8 cellular contexts compared by ENCODE assay signal in the genomic region with DNA sequence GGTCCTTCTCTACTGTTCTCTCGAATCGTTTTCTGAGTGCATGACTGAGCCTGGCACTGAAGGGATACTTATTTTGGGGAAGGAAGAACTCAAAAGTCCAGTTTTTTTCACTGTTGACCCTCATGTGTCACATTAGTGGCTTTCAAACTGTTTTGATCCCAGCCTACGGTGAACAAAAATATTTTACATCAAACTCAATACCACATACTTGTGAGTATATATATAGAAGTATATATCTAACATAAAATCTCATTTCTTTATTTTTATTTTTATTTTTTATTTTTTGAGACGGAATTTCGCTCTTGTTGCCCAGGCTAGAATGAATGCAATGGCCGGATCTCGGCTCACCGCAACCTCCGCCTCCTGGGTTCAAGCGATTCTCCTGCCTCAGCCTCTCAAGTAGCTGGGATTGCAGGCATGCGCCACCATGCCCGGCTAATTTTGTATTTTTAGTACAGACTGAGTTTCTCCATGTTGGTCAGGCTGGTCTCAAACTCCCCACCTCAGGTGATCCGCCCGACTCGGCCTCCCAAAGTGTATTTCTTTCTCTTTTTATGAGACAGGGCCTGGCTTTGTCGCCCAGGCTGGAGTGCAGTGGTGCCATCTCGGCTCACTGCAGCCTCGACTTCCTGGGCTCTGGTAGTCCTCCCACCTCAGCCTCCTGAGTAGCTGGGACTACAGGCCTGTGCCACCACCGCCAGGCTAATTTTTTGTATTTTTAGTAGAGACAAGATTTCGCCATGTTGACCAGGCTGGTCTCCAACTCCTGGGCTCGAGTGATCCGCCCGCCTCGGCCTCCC. TPM values are rescaled to one million over a fixed set of nuclear protein-coding genes. Genes with fewer than 3 reads are reported as not detected.
DNase-seq lines count a peak whose midpoint lies in the region; TF ChIP-seq lines count a peak whose summit lies in the region.
"Not testable (repeated sequence)": the region's sequence is repeated elsewhere in the genome, so short reads cannot be mapped to it uniquely, and the experiment has no call there.

No MANE protein-coding gene starts in this region.

- H3K9me3 ChIP-seq in endodermal cell (ENCODE audit: control insufficient read depth, low read length): peaks cover 26% of the 10 kb centered on the region
- not testable (repeated sequence) for H3K9me3 ChIP-seq in iPS-20b (ENCODE audit: insufficient read depth, low read depth, low read length)

- not testable (repeated sequence) for H3K27me3 Mint-ChIP-seq in T-helper 1 cell treated with Interleukin-12 subunit alpha and Interleukin-12 subunit beta and Interleukin-4 antibody, amounts not matched to agents 30 μg/mL and 1 μg/mL, for 36 hours (ENCODE audit: low read depth); endodermal cell (ENCODE audit: insufficient read depth); nephron progenitor cell (ENCODE audit: low read depth, poor library complexity); stimulated activated naive CD8-positive, alpha-beta T cell treated with anti-CD3 and anti-CD28 coated beads, Interleukin-15, Interleukin-2, amounts not matched to agents 100 ng/mL and 50 ng/mL, for 24 hours

- not testable (repeated sequence) for DNase-seq in AG10803 (ENCODE audit: low read depth); HL-60 (ENCODE audit: low read depth in 1 of 2, low spot score in 1 of 2); endodermal cell; nephron progenitor cell

- H3K9ac ChIP-seq in endodermal cell (ENCODE audit: extremely low read depth, low read length, poor library complexity, severe bottlenecking): peak overlapping the region; percentile 86
- H3K9ac ChIP-seq in iPS-20b (ENCODE audit: low read depth, low read length): peak overlapping the region; percentile 95

- not testable (repeated sequence) for TF ChIP-seq CTCF in AG10803 (conservative IDR thresholded peaks at IDR 0.05; ENCODE audit: low read length); HL-60 (IDR thresholded peaks at IDR 0.05; ENCODE audit: insufficient read depth, low read length); endodermal cell (conservative IDR thresholded peaks at IDR 0.05); nephron progenitor cell (IDR thresholded peaks at IDR 0.05)

- H3K4me3 ChIP-seq in AG10803 (ENCODE audit: low read length) (peak overlapping the region; percentile 88), HL-60 (replicated peaks; ENCODE audit: insufficient read depth, low read length) (peak overlapping the region; percentile 37), endodermal cell (ENCODE audit: low read length) (peak overlapping the region; percentile 85), iPS-20b (ENCODE audit: low read length) (peak overlapping the region; percentile 88)

- peak overlapping the region; percentile 98 for H3K4me3 Mint-ChIP-seq in T-helper 1 cell treated with Interleukin-12 subunit alpha and Interleukin-12 subunit beta and Interleukin-4 antibody, amounts not matched to agents 30 μg/mL and 1 μg/mL, for 36 hours
- peak overlapping the region; percentile 94 for H3K4me3 Mint-ChIP-seq in endodermal cell
- peak overlapping the region; percentile 95 for H3K4me3 Mint-ChIP-seq in nephron progenitor cell
- peak overlapping the region; percentile 100 for H3K4me3 Mint-ChIP-seq in stimulated activated naive CD8-positive, alpha-beta T cell treated with anti-CD3 and anti-CD28 coated beads, Interleukin-15, Interleukin-2, amounts not matched to agents 100 ng/mL and 50 ng/mL, for 24 hours

- not testable (repeated sequence) for H3K27me3 ChIP-seq in HL-60 (ENCODE audit: insufficient read depth, poor library complexity, severe bottlenecking); endodermal cell (ENCODE audit: control insufficient read depth, insufficient read depth, low read length, poor library complexity, severe bottlenecking); iPS-20b (ENCODE audit: insufficient read depth, low read length)

- H3K27ac Mint-ChIP-seq in T-helper 1 cell treated with Interleukin-12 subunit alpha and Interleukin-12 subunit beta and Interleukin-4 antibody, amounts not matched to agents 30 μg/mL and 1 μg/mL, for 36 hours: peak overlapping the region; percentile 98
- peak overlapping the region; percentile 98 for H3K27ac Mint-ChIP-seq in endodermal cell
- peak overlapping the region; percentile 98 for H3K27ac Mint-ChIP-seq in nephron progenitor cell
- peak overlapping the region; percentile 100 for H3K27ac Mint-ChIP-seq in stimulated activated naive CD8-positive, alpha-beta T cell treated with anti-CD3 and anti-CD28 coated beads, Interleukin-15, Interleukin-2, amounts not matched to agents 100 ng/mL and 50 ng/mL, for 24 hours

- H3K4me1 Mint-ChIP-seq in T-helper 1 cell treated with Interleukin-12 subunit alpha and Interleukin-12 subunit beta and Interleukin-4 antibody, amounts not matched to agents 30 μg/mL and 1 μg/mL, for 36 hours (ENCODE audit: low read depth): not testable (repeated sequence)
- peaks cover 12% of the 10 kb centered on the region for H3K4me1 Mint-ChIP-seq in endodermal cell
- H3K4me1 Mint-ChIP-seq in nephron progenitor cell: peaks cover 27% of the 10 kb centered on the region
- peaks cover 31% of the 10 kb centered on the region for H3K4me1 Mint-ChIP-seq in stimulated activated naive CD8-positive, alpha-beta T cell treated with anti-CD3 and anti-CD28 coated beads, Interleukin-15, Interleukin-2, amounts not matched to agents 100 ng/mL and 50 ng/mL, for 24 hours (ENCODE audit: low read depth)

- peaks cover 20% of the 10 kb centered on the region for H3K9me3 Mint-ChIP-seq in T-helper 1 cell treated with Interleukin-12 subunit alpha and Interleukin-12 subunit beta and Interleukin-4 antibody, amounts not matched to agents 30 μg/mL and 1 μg/mL, for 36 hours
- H3K9me3 Mint-ChIP-seq in endodermal cell (peaks cover 27% of the 10 kb centered on the region), nephron progenitor cell (peaks cover 29% of the 10 kb centered on the region)
- not testable (repeated sequence) for H3K9me3 Mint-ChIP-seq in stimulated activated naive CD8-positive, alpha-beta T cell treated with anti-CD3 and anti-CD28 coated beads, Interleukin-15, Interleukin-2, amounts not matched to agents 100 ng/mL and 50 ng/mL, for 24 hours

- H3K36me3 ChIP-seq in endodermal cell (ENCODE audit: control insufficient read depth, insufficient read depth, low read length); iPS-20b (ENCODE audit: insufficient read depth, low read depth, low read length): not testable (repeated sequence)

- H3K36me3 Mint-ChIP-seq in T-helper 1 cell treated with Interleukin-12 subunit alpha and Interleukin-12 subunit beta and Interleukin-4 antibody, amounts not matched to agents 30 μg/mL and 1 μg/mL, for 36 hours (ENCODE audit: low read depth); endodermal cell (ENCODE audit: low read depth); nephron progenitor cell (ENCODE audit: low read depth); stimulated activated naive CD8-positive, alpha-beta T cell treated with anti-CD3 and anti-CD28 coated beads, Interleukin-15, Interleukin-2, amounts not matched to agents 100 ng/mL and 50 ng/mL, for 24 hours (ENCODE audit: low read depth): not testable (repeated sequence)

- H3K4me1 ChIP-seq in endodermal cell (ENCODE audit: control insufficient read depth, insufficient read depth, low read length); iPS-20b (ENCODE audit: insufficient read depth, low read length): not testable (repeated sequence)

- WGBS in adipose tissue, 3 donors: 83 to 86% (median 84%) methylated on average over 24 of the region's 24 CpGs
- WGBS in endodermal cell (ENCODE audit: insufficient coverage in 1 of 2, insufficient read length in 1 of 2), 2 experiments: 86 to 87% methylated on average over 15 to 23 of the region's 24 CpGs

- H3K27ac ChIP-seq in HL-60 (replicated peaks) (peak overlapping the region; percentile 98), adipose tissue (ENCODE audit: low read depth, low read length) (peak overlapping the region; percentile 88), endodermal cell (ENCODE audit: low read depth, low read length) (peak overlapping the region; percentile 96), iPS-20b (ENCODE audit: low read length) (peak overlapping the region; percentile 72)

RNA-seq across cellular contexts. Expression of gene IPP, which starts 0.8 kb away (rescaled TPM):
- 1 to 10 TPM; 4.8 to 9.1 (median 5.3) TPM for polyA plus RNA-seq in adipose tissue
- total RNA-seq in endodermal cell: 10 to 100 TPM; 14.9 to 18.6 TPM
- polyA plus RNA-seq in endodermal cell (2013, experiment 1 of 2): 16.8 TPM
- polyA plus RNA-seq in endodermal cell (2013, experiment 2 of 2): 17.6 TPM

RNA-seq across cellular contexts. Expression of gene MAST2, which starts 52.2 kb away (rescaled TPM):
- polyA plus RNA-seq in adipose tissue: 10 to 100 TPM in 1 of 3 donors, 1 to 10 TPM in 2; 4.4 to 11.4 (median 7.7) TPM
- total RNA-seq in endodermal cell: 10 to 100 TPM; 46.3 to 60.7 TPM
- polyA plus RNA-seq in endodermal cell (2013, experiment 1 of 2): 40.3 TPM
- polyA plus RNA-seq in endodermal cell (2013, experiment 2 of 2): 40.2 TPM

Comparison
In these comparisons a context has a peak if more than half of its experiments do, and no peak if none do; other contexts are left out.
1. H3K4me3 ChIP-seq: peak in every context shown above with its lines; median percentile 88 in AG10803; 88 in iPS-20b; 85 in endodermal cell; 37 in HL-60.